Comparison of ENCODE assay signal across 3 cellular contexts in the genomic region with DNA sequence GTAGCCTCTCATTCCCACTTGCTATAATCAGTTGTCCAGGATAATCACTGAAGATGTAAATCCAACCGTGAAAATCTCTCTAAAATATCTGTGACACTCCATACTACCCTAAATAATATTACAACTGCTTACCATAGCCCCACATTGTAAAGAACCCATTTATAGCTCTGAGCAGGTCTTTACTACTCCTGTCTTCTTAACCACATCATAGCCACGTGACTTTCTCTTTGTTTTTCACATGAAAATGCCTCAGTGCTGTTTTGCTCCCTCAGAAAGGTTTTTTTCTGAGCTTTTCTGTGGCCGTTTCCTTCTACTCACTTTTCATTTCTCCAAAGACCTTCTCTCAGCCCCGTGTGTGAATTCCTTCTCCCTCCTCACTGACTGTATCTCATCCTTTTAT.
"Had no signal": no experiment of that assay in that cellular context is flagged by ENCODE, and none has a peak within 500 bp of the region (broad histone marks: within the 10 kb centered on the region; RNA-seq: fewer than 3 reads in every experiment).

No MANE protein-coding gene starts in this region.

- H3K4me3 ChIP-seq: GM12878 had no signal

- DNase-seq: GDM1, GF-D8 had no signal

- ATAC-seq: GM12878 had no signal
